1 cellular context compared by ENCODE assay signal in genomic region chr4:75708218-75708691, GRCh38.
TF ChIP-seq lines count a peak whose summit lies in the region.

No MANE protein-coding gene starts in this region.

TF ChIP-seq in liver, 16 proteins besides CTCF, POLR2A, EP300 and RAD21 (continued from another document):
- TF ChIP-seq, protein P1, sequence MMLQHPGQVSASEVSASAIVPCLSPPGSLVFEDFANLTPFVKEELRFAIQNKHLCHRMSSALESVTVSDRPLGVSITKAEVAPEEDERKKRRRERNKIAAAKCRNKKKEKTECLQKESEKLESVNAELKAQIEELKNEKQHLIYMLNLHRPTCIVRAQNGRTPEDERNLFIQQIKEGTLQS (IDR thresholded peaks at IDR 0.05), result no peak
- TF ChIP-seq YY1 (IDR thresholded peaks at IDR 0.05), result no peak
- no peak for TF ChIP-seq RXRA (IDR thresholded peaks at IDR 0.05)
